Comparison of ENCODE assay signal across 1 cellular context in the genomic region with DNA sequence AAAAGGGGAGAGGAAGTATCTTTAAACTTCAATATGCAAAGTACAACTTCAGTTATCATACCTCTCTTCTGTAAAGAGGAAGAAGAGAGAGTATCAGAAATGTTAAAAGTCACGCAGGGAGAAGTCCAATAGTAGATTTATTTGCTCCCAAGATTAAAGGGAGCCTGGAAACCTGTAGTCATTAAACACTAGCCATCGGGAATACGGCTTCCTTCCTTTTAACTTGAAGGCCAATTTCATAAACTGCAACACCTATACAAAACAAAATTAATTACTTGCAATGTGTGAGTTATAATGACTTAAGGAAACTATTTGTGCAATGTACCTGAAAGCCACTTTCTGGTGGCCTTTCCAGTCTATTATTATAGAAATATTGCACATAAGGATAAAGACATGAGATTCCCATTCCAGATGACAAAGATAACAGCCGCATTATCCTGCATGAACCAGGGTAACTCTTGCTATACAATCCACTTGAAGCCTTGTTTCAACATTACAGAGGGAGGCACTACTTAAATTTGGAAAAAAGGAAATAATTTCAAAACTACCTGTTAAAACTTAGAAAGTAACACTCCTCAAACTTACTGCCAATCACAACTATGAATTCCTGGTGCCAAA.
TF ChIP-seq lines count a peak whose summit lies in the region.

No MANE protein-coding gene starts in this region.

TF ChIP-seq in liver, 16 proteins besides CTCF, POLR2A, EP300 and RAD21 (continued from another document):
- TF ChIP-seq, protein P1, sequence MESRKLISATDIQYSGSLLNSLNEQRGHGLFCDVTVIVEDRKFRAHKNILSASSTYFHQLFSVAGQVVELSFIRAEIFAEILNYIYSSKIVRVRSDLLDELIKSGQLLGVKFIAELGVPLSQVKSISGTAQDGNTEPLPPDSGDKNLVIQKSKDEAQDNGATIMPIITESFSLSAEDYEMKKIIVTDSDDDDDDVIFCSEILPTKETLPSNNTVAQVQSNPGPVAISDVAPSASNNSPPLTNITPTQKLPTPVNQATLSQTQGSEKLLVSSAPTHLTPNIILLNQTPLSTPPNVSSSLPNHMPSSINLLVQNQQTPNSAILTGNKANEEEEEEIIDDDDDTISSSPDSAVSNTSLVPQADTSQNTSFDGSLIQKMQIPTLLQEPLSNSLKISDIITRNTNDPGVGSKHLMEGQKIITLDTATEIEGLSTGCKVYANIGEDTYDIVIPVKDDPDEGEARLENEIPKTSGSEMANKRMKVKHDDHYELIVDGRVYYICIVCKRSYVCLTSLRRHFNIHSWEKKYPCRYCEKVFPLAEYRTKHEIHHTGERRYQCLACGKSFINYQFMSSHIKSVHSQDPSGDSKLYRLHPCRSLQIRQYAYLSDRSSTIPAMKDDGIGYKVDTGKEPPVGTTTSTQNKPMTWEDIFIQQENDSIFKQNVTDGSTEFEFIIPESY (IDR thresholded peaks at IDR 0.05) = no peak
- TF ChIP-seq FOXA1 (IDR thresholded peaks at IDR 0.05) = no peak
- no peak for TF ChIP-seq HNF4G (IDR thresholded peaks at IDR 0.05)
- TF ChIP-seq TAF1 (conservative IDR thresholded peaks at IDR 0.05) = no peak
